Comparison of ENCODE assay signal across 8 cellular contexts in genomic region chr7:91091631-91092030, GRCh38.
"Had no signal": no experiment of that assay in that cellular context is flagged by ENCODE, and none has a peak within 500 bp of the region (broad histone marks: within the 10 kb centered on the region; RNA-seq: fewer than 3 reads in every experiment).

No MANE protein-coding gene starts in this region.

- H3K9ac ChIP-seq: GM23248 had no signal

- H3K27ac ChIP-seq: GM23248 had no signal

- H3K9me3 Mint-ChIP-seq: GM23338, H9, HFFc6 had no signal

- H3K4me3 ChIP-seq: GM23248, GM23338, HAP-1 had no signal

- DNase-seq: GM23248, GOT3, H7, H9, HCEC 1CT, HFFc6 had no signal

- H3K27ac Mint-ChIP-seq: GM23338, H9, HFFc6 had no signal

- H3K36me3 ChIP-seq: HAP-1 had no signal

- H3K9me3 ChIP-seq: HAP-1 had no signal

- H3K4me3 Mint-ChIP-seq: GM23338, H9, HFFc6 had no signal
